1 cellular context compared by ENCODE assay signal in the genomic region with DNA sequence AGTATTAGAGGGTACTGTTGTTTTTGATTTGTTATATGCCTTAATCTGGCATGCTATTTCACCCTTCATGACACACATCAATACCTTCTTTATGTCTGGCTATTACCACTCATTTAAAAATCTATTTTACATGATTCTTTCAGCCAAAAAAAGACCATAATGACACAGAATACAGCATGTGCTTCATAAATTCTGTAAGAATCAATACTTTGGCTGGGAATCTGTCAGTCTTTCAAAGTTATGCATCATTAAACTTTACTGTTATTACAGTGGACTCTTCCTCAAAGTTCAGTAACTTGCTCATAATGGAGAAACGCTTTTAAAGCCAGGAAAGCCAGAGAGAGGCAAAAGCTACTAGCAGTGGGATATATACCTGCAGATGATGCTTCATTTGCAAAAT.
TF ChIP-seq lines count a peak whose summit lies in the region.

No MANE protein-coding gene starts in this region.

TF ChIP-seq in HEK293, 187 proteins besides CTCF, POLR2A, EP300 and RAD21 (continued from another document):
- TF ChIP-seq, protein P1, sequence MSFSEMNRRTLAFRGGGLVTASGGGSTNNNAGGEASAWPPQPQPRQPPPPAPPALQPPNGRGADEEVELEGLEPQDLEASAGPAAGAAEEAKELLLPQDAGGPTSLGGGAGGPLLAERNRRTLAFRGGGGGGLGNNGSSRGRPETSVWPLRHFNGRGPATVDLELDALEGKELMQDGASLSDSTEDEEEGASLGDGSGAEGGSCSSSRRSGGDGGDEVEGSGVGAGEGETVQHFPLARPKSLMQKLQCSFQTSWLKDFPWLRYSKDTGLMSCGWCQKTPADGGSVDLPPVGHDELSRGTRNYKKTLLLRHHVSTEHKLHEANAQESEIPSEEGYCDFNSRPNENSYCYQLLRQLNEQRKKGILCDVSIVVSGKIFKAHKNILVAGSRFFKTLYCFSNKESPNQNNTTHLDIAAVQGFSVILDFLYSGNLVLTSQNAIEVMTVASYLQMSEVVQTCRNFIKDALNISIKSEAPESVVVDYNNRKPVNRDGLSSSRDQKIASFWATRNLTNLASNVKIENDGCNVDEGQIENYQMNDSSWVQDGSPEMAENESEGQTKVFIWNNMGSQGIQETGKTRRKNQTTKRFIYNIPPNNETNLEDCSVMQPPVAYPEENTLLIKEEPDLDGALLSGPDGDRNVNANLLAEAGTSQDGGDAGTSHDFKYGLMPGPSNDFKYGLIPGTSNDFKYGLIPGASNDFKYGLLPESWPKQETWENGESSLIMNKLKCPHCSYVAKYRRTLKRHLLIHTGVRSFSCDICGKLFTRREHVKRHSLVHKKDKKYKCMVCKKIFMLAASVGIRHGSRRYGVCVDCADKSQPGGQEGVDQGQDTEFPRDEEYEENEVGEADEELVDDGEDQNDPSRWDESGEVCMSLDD (tag by site-specific recombination; IDR thresholded peaks at IDR 0.05): no peak
